ENCODE assay signal across 22 cellular contexts in the genomic region with DNA sequence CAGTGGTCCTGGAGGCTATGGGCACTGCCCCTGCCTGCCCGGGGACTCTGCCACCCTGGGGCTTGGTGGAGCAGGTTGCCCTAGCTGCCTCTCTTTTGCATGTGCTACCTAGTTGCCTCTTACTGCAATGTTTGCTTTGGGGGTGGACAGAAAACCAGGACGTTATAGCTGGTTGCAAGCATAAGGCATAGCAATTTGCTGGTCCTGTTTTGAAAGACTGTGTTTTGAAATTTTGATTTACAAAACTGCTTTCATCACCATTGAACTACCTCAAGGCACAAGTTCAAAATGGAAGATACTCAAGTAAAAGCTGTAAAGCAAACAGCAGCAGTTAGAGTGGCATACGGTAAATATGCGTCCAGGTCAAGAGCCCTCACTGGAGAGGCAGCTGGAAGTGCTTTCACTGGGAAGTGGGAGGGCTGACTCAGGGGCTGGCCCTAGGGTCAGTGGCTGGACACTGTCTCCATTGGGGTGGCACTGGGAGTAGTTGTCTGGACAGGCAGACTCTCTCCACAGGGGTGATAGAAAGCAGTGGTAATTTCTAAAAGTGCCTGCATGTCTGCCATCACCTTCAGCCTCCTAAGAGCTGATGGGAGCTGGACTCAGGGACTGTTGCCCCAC.
DNase-seq lines count a peak whose midpoint lies in the region; ATAC-seq, FAIRE-seq and TF ChIP-seq lines count a peak whose summit lies in the region.
"Had no signal": no experiment of that assay in that cellular context is flagged by ENCODE, and none has a peak within 500 bp of the region (broad histone marks: within the 10 kb centered on the region; RNA-seq: fewer than 3 reads in every experiment).

No MANE protein-coding gene starts in this region.

- H3K27ac ChIP-seq in heart left ventricle (peak overlapping the region in 8 of 12 donors; percentile 19 to 75 (median 60)), pancreas (no peak overlapping the region)
- H3K27ac ChIP-seq: epithelial cell of prostate, tibial artery had no signal

- DNase-seq in HT-29 (ENCODE audit: low spot score): peak; percentile 1
- DNase-seq in NCI-H2227 treated with DMSO at 0.1 percent for 48 hours (lab: John Stamatoyannopoulos, UW): peak; percentile 19
- peak in 3 of 5 donors; percentile 23 to 59 (median 56) for DNase-seq in heart left ventricle
- peak in 1 of 6 donors; percentile 13 for DNase-seq in pancreas
- no peak for DNase-seq in iPS-NIHi11 (ENCODE audit: low spot score)
- DNase-seq: activated CD4-positive, CD25-positive, alpha-beta regulatory T cell treated with anti-CD3 and anti-CD28 coated beads, Interleukin-2, amount 50 U/mL, for 72 hours; activated T-cell treated with anti-CD3 and anti-CD28 coated beads, Interleukin-2, amount 50 U/mL, for 24 hours; C1 segment of cervical spinal cord; EL; glutamatergic neuron; naive B cell; NCI-H1930; OCI-M1; stimulated activated CD8-positive, alpha-beta memory T cell treated with anti-CD3 and anti-CD28 coated beads, Interleukin-4, amount 100 ng/mL, for 48 hours; SW 1271; tibial artery had no signal

- H3K9me3 ChIP-seq in heart left ventricle (no peaks in the 10 kb centered on the region), pancreas (no peaks in the 10 kb centered on the region)
- H3K9me3 ChIP-seq: tibial artery had no signal

- H3K4me1 ChIP-seq in heart left ventricle (peaks cover 0 to 68% (median 9%) of the 10 kb centered on the region in 12 donors), pancreas (peaks cover 0 to 8% (median 8%) of the 10 kb centered on the region in 3 donors)
- H3K4me1 ChIP-seq: tibial artery had no signal

- TF ChIP-seq CTCF in heart left ventricle (IDR thresholded peaks at IDR 0.05) (no peak), pancreas (IDR thresholded peaks at IDR 0.05) (no peak)

- no peak for TF ChIP-seq POLR2A in heart left ventricle (IDR thresholded peaks at IDR 0.05)

- H3K36me3 ChIP-seq in heart left ventricle: no peaks in the 10 kb centered on the region
- no peaks in the 10 kb centered on the region for H3K36me3 ChIP-seq in pancreas
- H3K36me3 ChIP-seq: tibial artery had no signal

- H3K27me3 ChIP-seq in heart left ventricle (peaks cover 0 to 8% (median 0%) of the 10 kb centered on the region in 9 donors), pancreas (no peaks in the 10 kb centered on the region)

- no peak overlapping the region for H3K4me3 ChIP-seq in heart left ventricle
- H3K4me3 ChIP-seq in pancreas: no peak overlapping the region
- H3K4me3 ChIP-seq: GM12878, tibial artery had no signal

- ATAC-seq in heart left ventricle: peak; percentile 13 to 74 (median 48)
- peak in 3 of 4 donors; percentile 27 to 34 (median 29) for ATAC-seq in pancreas
- ATAC-seq in GM19023 (IDR thresholded peaks at IDR 0.05; ENCODE audit: unreplicated experiment): no peak
- ATAC-seq in SK-N-SH treated with all-trans-retinoic acid at 6 μM for 48 hours: no peak
- ATAC-seq in GM19324 (IDR thresholded peaks at IDR 0.05; ENCODE audit: low FRiP score, unreplicated experiment): no peak
- ATAC-seq: GM12878 had no signal

- intact Hi-C loops in heart left ventricle (cut with DNase I) (loop anchor here in 6 of 10 donors (1.0 to 10.0 kb wide), 7 partner anchors 31 to 593 kb away; no protein-coding TSS in a partner anchor), pancreas (cut with DNase I) (loop anchor here in 1 of 3 donors (10.0 kb wide), 1 partner anchor 403 kb away; no protein-coding TSS in a partner anchor)

- FAIRE-seq in pancreas (lab: Jason Lieb, UNC): no peak
- FAIRE-seq: GM12878, keratinocyte had no signal

- 43 to 52% (median 45%) methylated on average over 4 of the region's 4 CpGs for WGBS in heart left ventricle, 4 donors
- 24 to 31% methylated on average over 4 of the region's 4 CpGs for WGBS in pancreas, 2 donors

TF ChIP-seq in SK-N-SH treated with all-trans-retinoic acid at 6 μM for 48 hours, 23 proteins besides CTCF, POLR2A, EP300 and RAD21:
- TF ChIP-seq ZNF70 (CRISPR knock-in tag; IDR thresholded peaks at IDR 0.05) (no peak), ZC3H10 (CRISPR knock-in tag; IDR thresholded peaks at IDR 0.05) (no peak), ZFP3 (CRISPR knock-in tag; IDR thresholded peaks at IDR 0.05) (no peak)

Comparison
In these comparisons a context has a peak if more than half of its experiments do, and no peak if none do; other contexts are left out.
1. ATAC-seq: peak in heart left ventricle (4 of 4) and pancreas (3 of 4); none in GM19023 (single experiment), SK-N-SH treated with all-trans-retinoic acid at 6 μM for 48 hours (single experiment) and GM19324 (single experiment).
2. H3K27ac ChIP-seq: peak in heart left ventricle (8 of 12); none in pancreas (0 of 4).